Comparison of ENCODE assay signal across 1 cellular context in genomic region chr10:7788640-7789335, GRCh38.
TF ChIP-seq lines count a peak whose summit lies in the region.

No MANE protein-coding gene starts in this region.

TF ChIP-seq in GM12878, 131 proteins besides CTCF, POLR2A, EP300 and RAD21:
- TF ChIP-seq ELK1 (IDR thresholded peaks at IDR 0.05; ENCODE audit: low read depth, low read length) (no peak), ZBTB11 (CRISPR knock-in tag; IDR thresholded peaks at IDR 0.05) (no peak), POU2F2 (IDR thresholded peaks at IDR 0.05; ENCODE audit: borderline replicate concordance, low read depth, low read length) (no peak), MEF2A (IDR thresholded peaks at IDR 0.05; ENCODE audit: insufficient read depth, low read depth, low read length) (no peak), POLR2AphosphoS5 (IDR thresholded peaks at IDR 0.05; ENCODE audit: low read length) (0 out of 2 replicates have a peak, but pooled peaks have one; percentile 7), NFXL1 (IDR thresholded peaks at IDR 0.05; ENCODE audit: borderline replicate concordance) (no peak), KAT2A (conservative IDR thresholded peaks at IDR 0.05; ENCODE audit: control insufficient read depth, low read depth, low read length) (no peak), GATAD2B (conservative IDR thresholded peaks at IDR 0.05; ENCODE audit: low read depth) (0 out of 2 replicates have a peak, but pooled peaks have one; percentile 23), ZZZ3 (IDR thresholded peaks at IDR 0.05; ENCODE audit: control insufficient read depth, insufficient read length, low read depth) (no peak), HDAC6 (IDR thresholded peaks at IDR 0.05; ENCODE audit: unreplicated experiment) (no peak), NR2C2 (IDR thresholded peaks at IDR 0.05; ENCODE audit: borderline replicate concordance, control insufficient read depth, insufficient read length, low read depth) (no peak), SIN3A (IDR thresholded peaks at IDR 0.05; ENCODE audit: low read depth, low read length) (0 out of 2 replicates have a peak, but pooled peaks have one; percentile 20)
